18 cellular contexts compared by ENCODE assay signal in the genomic region with DNA sequence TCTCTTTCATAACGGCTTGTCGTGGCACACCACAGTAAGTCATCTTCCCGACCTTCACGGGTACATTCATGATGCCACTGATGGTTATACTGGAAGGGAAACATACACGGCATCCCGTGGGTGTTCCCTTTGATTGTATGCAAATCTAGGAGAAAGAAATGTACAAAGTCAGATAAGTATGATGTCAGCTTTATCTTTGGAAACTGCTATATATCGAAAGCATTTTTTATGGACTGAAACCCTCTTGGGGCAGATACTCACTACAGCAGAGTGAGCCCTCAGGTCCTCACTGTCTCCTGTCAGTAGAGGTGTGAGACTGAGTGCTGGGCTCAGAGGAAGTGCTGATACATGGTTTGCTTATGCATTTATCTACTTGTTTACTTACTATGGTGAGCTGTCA. TPM values are rescaled to one million over a fixed set of nuclear protein-coding genes. Genes with fewer than 3 reads are reported as not detected.
DNase-seq lines count a peak whose midpoint lies in the region; ATAC-seq and TF ChIP-seq lines count a peak whose summit lies in the region.
"Had no signal": no experiment of that assay in that cellular context is flagged by ENCODE, and none has a peak within 500 bp of the region (broad histone marks: within the 10 kb centered on the region; RNA-seq: fewer than 3 reads in every experiment).

No MANE protein-coding gene starts in this region.

- TF ChIP-seq CTCF in colonic mucosa (IDR thresholded peaks at IDR 0.05): no peak

- peak; percentile 72 for DNase-seq in stimulated activated CD4-positive, alpha-beta T cell treated with anti-CD3 and anti-CD28 coated beads, Interleukin-15, amount 100 ng/mL, for 24 hours
- no peak for DNase-seq in stimulated activated CD4-positive, alpha-beta T cell treated with anti-CD3 and anti-CD28 coated beads, Interleukin-12 subunit alpha, Interleukin-12 subunit beta, amount 100 ng/mL, for 4 hours
- peak; percentile 35 for DNase-seq in activated naive CD4-positive, alpha-beta T cell treated with anti-CD3 and anti-CD28 coated beads, Interleukin-2, amount 50 U/mL, for 16 hours
- DNase-seq in stimulated activated CD4-positive, alpha-beta T cell treated with anti-CD3 and anti-CD28 coated beads, Interleukin-15, amount 100 ng/mL, for 48 hours (ENCODE audit: low read depth in 2 of 2): peak; percentile 46 to 51
- DNase-seq in stimulated activated naive CD8-positive, alpha-beta T cell treated with anti-CD3 and anti-CD28 coated beads, Interleukin-15, Interleukin-2, amounts not matched to agents 100 U/mL and 50 U/mL, for 24 hours: peak; percentile 53
- DNase-seq in colonic mucosa: no peak
- no peak for DNase-seq in pons (ENCODE audit: low spot score)
- no peak for DNase-seq in T1000 (lab: John Stamatoyannopoulos, UW)
- DNase-seq: DMS79 treated with DMSO at 0.1 percent for 48 hours; effector memory CD4-positive, alpha-beta T cell; KG1; NCI-H1694 treated with DMSO at 0.1 percent for 48 hours; NCI-H82; nucleus accumbens; OCI-M1; SJCRH30; spleen; T-helper 1 cell had no signal

- no peaks in the 10 kb centered on the region for H3K27me3 ChIP-seq in colonic mucosa
- H3K27me3 ChIP-seq: SJCRH30, spleen had no signal

- H3K4me1 ChIP-seq in colonic mucosa: no peaks in the 10 kb centered on the region
- H3K4me1 ChIP-seq: spleen had no signal

- H3K9me3 ChIP-seq in colonic mucosa: no peaks in the 10 kb centered on the region
- H3K9me3 ChIP-seq: SJCRH30, spleen had no signal

- intact Hi-C loops in colonic mucosa (cut with DNase I): no loop called here

- peak; percentile 92 for ATAC-seq in stimulated activated naive CD8-positive, alpha-beta T cell treated with anti-CD3 and anti-CD28 coated beads, Interleukin-15, Interleukin-2, amounts not matched to agents 100 U/mL and 50 U/mL, for 24 hours

- no peaks in the 10 kb centered on the region for H3K36me3 ChIP-seq in colonic mucosa
- H3K36me3 ChIP-seq: SJCRH30 had no signal

- no peak overlapping the region for H3K27ac ChIP-seq in colonic mucosa
- H3K27ac ChIP-seq: SJCRH30, spleen had no signal

- H3K4me3 ChIP-seq in colonic mucosa: no peak overlapping the region
- H3K4me3 ChIP-seq: SJCRH30, spleen had no signal

- H3K9ac ChIP-seq in colonic mucosa (ENCODE audit: low read depth in 2 of 2, low read length in 2 of 2): no peak overlapping the region

RNA-seq across cellular contexts. Expression of gene PLA2R1, which starts 20.4 kb away (rescaled TPM):
- total RNA-seq in colonic mucosa: 1 to 10 TPM; 3.2 to 6.7 TPM
- total RNA-seq: SJCRH30 had no signal

Comparison
In these comparisons a context has a peak if more than half of its experiments do, and no peak if none do; other contexts are left out.
1. DNase-seq: peak in stimulated activated CD4-positive, alpha-beta T cell treated with anti-CD3 and anti-CD28 coated beads, Interleukin-15, amount 100 ng/mL, for 24 hours (single experiment), activated naive CD4-positive, alpha-beta T cell treated with anti-CD3 and anti-CD28 coated beads, Interleukin-2, amount 50 U/mL, for 16 hours (single experiment), stimulated activated CD4-positive, alpha-beta T cell treated with anti-CD3 and anti-CD28 coated beads, Interleukin-15, amount 100 ng/mL, for 48 hours (2 of 2) and stimulated activated naive CD8-positive, alpha-beta T cell treated with anti-CD3 and anti-CD28 coated beads, Interleukin-15, Interleukin-2, amounts not matched to agents 100 U/mL and 50 U/mL, for 24 hours (single experiment); none in stimulated activated CD4-positive, alpha-beta T cell treated with anti-CD3 and anti-CD28 coated beads, Interleukin-12 subunit alpha, Interleukin-12 subunit beta, amount 100 ng/mL, for 4 hours (single experiment), colonic mucosa (single experiment), pons (single experiment) and T1000 (single experiment).